Comparison of ENCODE assay signal across 8 cellular contexts in the genomic region with DNA sequence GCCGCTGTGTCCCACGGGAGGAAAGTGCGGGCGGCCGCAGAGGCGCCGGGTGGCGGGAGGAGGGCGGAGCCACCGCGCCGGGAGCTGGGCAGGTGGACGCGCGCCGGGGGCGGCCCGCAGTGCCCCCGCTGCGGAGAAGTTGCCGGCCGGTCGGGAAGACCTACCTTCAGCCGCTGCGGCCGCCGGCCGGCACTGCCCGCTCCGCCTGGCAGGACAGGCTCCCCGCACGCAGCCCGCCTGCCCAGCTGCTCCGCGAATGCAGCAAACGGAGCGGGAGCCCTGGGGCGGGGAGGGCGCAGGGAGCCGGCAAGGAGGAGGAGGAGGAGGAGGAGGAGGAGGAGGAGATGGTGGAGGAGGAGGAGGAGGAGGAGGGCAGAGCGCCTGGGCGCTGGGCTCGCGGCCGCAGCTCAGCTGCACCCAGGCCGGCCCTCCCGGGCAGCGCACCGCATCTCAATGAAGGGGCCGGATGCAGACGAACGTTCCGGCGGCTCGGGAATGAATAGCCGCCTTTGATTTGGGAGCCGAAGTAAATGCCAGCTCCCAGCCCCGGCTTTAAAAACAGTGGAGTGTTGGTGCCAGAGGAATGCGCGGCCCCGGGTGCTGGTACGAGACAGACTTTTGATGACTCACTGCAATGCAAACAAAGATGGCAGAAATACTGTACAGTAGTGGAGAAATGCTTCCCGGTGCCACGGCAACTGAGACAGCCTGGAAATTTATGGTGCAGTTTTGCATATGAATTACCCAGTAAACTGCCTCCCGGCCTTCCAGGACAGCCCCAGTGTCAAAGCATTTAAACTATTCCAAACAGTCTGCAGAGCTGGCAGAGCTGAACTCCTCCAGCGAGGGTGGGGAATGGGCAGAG. TPM values are rescaled to one million over a fixed set of nuclear protein-coding genes. Genes with fewer than 3 reads are reported as not detected.
DNase-seq lines count a peak whose midpoint lies in the region; ATAC-seq, FAIRE-seq and TF ChIP-seq lines count a peak whose summit lies in the region.

No MANE protein-coding gene starts in this region.

- H3K9ac ChIP-seq in GM23248 (peak overlapping the region; percentile 79), GM12878 (ENCODE audit: control insufficient read depth, insufficient read depth, low read length) (no peak overlapping the region)

- no TSS peak for BruUV-seq in GM12878 (replicated peaks; lab: Mats Ljungman, UMichigan)

- H3K27ac ChIP-seq in GM23248 (peak overlapping the region; percentile 67), GM12878 (ENCODE audit: control insufficient read depth, insufficient read depth) (no peak overlapping the region), pancreas (peak overlapping the region; percentile 75 to 81 (median 78))

- peaks cover 23% of the 10 kb centered on the region for H3K4me1 ChIP-seq in GM23248 (ENCODE audit: insufficient read depth)
- no peaks in the 10 kb centered on the region for H3K4me1 ChIP-seq in GM12878 (ENCODE audit: control insufficient read depth, insufficient read depth, low read length)
- peaks cover 13 to 20% (median 16%) of the 10 kb centered on the region in 3 donors for H3K4me1 ChIP-seq in pancreas

- TF ChIP-seq RAD21 in GM12878 (IDR thresholded peaks at IDR 0.05; ENCODE audit: insufficient read depth, low read depth, low read length) = no peak

- CTCF ChIA-PET in AG04449 (lab: Yijun Ruan, JAX) = interaction anchor here (0.9 to 1.5 kb wide), 4 partner anchors 10 to 92 kb away, joined by 3 to 4 read pairs (median 3); no protein-coding TSS in a partner anchor
- CTCF ChIA-PET in GM12878 (lab: Yijun Ruan, JAX) = interaction anchor here (0.7 kb wide), 1 partner anchor 13 kb away, joined by 3 read pairs; no protein-coding TSS in a partner anchor

- H3K4me3 ChIP-seq in AG04449 (ENCODE audit: low read depth, low read length) (peak overlapping the region; percentile 74), GM23248 (peak overlapping the region; percentile 67), GM12878 (no peak overlapping the region), pancreas (peak overlapping the region; percentile 33 to 55 (median 38))

- no peaks in the 10 kb centered on the region for H3K9me2 ChIP-seq in GM23248 (ENCODE audit: insufficient read depth)

- WGBS in GM23248 (ENCODE audit: low coverage in 1 of 2, low lambda C conversion rate in 2 of 2, missing lambda C conversion rate in 2 of 2), 2 experiments = 0 to 1% methylated on average over 29 to 65 of the region's 66 CpGs
- WGBS in GM12878 (ENCODE audit: insufficient coverage, insufficient replicate concordance, low lambda C conversion rate, missing lambda C conversion rate) = 3% methylated on average over 42 of the region's 66 CpGs
- 1% methylated on average over 35 to 66 of the region's 66 CpGs for WGBS in pancreas, 2 donors

- intact Hi-C loops in GM12878 (cut with micrococcal nuclease; ENCODE audit: unreplicated experiment) (no loop called here), pancreas (cut with DNase I) (no loop called here)

- SMC1A ChIA-PET in GM12878 (lab: Charles Lee; ENCODE audit: uncharacterized antibody, unreplicated experiment) = no interaction called here

- H3K79me2 ChIP-seq in GM23248 (ENCODE audit: insufficient read depth) = peaks cover 73% of the 10 kb centered on the region
- no peaks in the 10 kb centered on the region for H3K79me2 ChIP-seq in GM12878 (ENCODE audit: control insufficient read depth, insufficient read depth, low read length)

- in situ Hi-C loops in GM23248 (cut with MboI) (no loop called here), GM12878 (cut with MboI) (no loop called here)

- H2AFZ ChIP-seq in GM23248 (no peak overlapping the region; the same call in 1 of the 2 replicates), GM12878 (ENCODE audit: control insufficient read depth, low read depth, low read length) (no peak overlapping the region)

- DNase-seq in AG04449 (ENCODE audit: low read depth, low spot score) (peak; percentile 93), GM23248 (peak; percentile 95), NCI-H460 (ENCODE audit: extremely low read depth, low read depth) (peak; percentile 91), GM12878 (ENCODE audit: low read depth, low spot score) (no peak), hepatic stellate cell (ENCODE audit: low spot score) (peak; percentile 95), pancreas (peak; percentile 72 to 85 (median 77)), T-helper 9 cell (no peak)

- no peak for FAIRE-seq in GM12878 (lab: Jason Lieb, UNC)
- FAIRE-seq in pancreas (lab: Jason Lieb, UNC) = peak; percentile 90

- POLR2A ChIA-PET in AG04449 (lab: Yijun Ruan, JAX) (interaction anchor here (0.6 to 1.7 kb wide), 6 partner anchors 8 to 854 kb away, joined by 3 to 8 read pairs (median 4); no protein-coding TSS in a partner anchor), GM12878 (lab: Charles Lee) (interaction anchor here (0.6 kb wide), 1 partner anchor 285 kb away, joined by 3 read pairs; no protein-coding TSS in a partner anchor)

- no peak for TF ChIP-seq CTCF in AG04449 (IDR thresholded peaks at IDR 0.05; ENCODE audit: insufficient read depth, low read length, missing control alignments)
- no peak for TF ChIP-seq CTCF in GM12878 (IDR thresholded peaks at IDR 0.05 in 2 of 3, conservative IDR thresholded peaks at IDR 0.05 in 1 of 3; ENCODE audit: control insufficient read depth in 2 of 3, extremely low read depth in 1 of 3, insufficient read depth in 1 of 3, low read depth in 3 of 3, low read length in 3 of 3)
- no peak for TF ChIP-seq CTCF in pancreas (IDR thresholded peaks at IDR 0.05)

- TF ChIP-seq POLR2A in GM12878 (IDR thresholded peaks at IDR 0.05; ENCODE audit: low read depth, low read length) = no peak

- TF ChIP-seq EP300 in GM12878 (IDR thresholded peaks at IDR 0.05; ENCODE audit: borderline replicate concordance in 1 of 2, control insufficient read depth in 1 of 2, low read depth in 2 of 2, low read length in 2 of 2) = no peak

- peak; percentile 17 for ATAC-seq in GM12878
- peak; percentile 81 to 91 (median 86) for ATAC-seq in pancreas
- ATAC-seq in GM21360 (IDR thresholded peaks at IDR 0.05; ENCODE audit: unreplicated experiment) = no peak

- H3K27me3 ChIP-seq in GM23248 (replicated peaks; ENCODE audit: insufficient read depth) (no peaks in the 10 kb centered on the region), GM12878 (replicated peaks in 1 of 2; ENCODE audit: control insufficient read depth in 2 of 2, insufficient read depth in 2 of 2, low read length in 1 of 2) (no peaks in the 10 kb centered on the region), pancreas (no peaks in the 10 kb centered on the region)

- no peaks in the 10 kb centered on the region for H4K20me1 ChIP-seq in GM23248 (ENCODE audit: insufficient read depth)
- peaks cover 4% of the 10 kb centered on the region; the same call in 1 of the 2 replicates for H4K20me1 ChIP-seq in GM12878 (ENCODE audit: control insufficient read depth, insufficient read depth)

- H3F3A ChIP-seq in GM23248 (ENCODE audit: insufficient read depth) = no peaks in the 10 kb centered on the region

- RAD21 ChIA-PET in GM12878 (lab: Charles Lee; ENCODE audit: unreplicated experiment) = interaction anchor here (0.6 kb wide), 2 partner anchors 54 to 771 kb away, joined by 3 read pairs; no protein-coding TSS in a partner anchor

- no peaks in the 10 kb centered on the region for H3K9me3 ChIP-seq in GM23248 (ENCODE audit: low read depth)
- H3K9me3 ChIP-seq in GM12878 (replicated peaks; ENCODE audit: control insufficient read depth, insufficient read depth, low read length) = no peaks in the 10 kb centered on the region
- H3K9me3 ChIP-seq in pancreas = no peaks in the 10 kb centered on the region

- H3K36me3 ChIP-seq in GM23248 (ENCODE audit: low read depth) (no peaks in the 10 kb centered on the region), GM12878 (ENCODE audit: control insufficient read depth in 2 of 2, insufficient read depth in 2 of 2, low read length in 1 of 2) (peaks cover 0 to 4% of the 10 kb centered on the region in 2 experiments; a peak in 2 of 4 replicates), pancreas (peaks cover 0 to 7% (median 0%) of the 10 kb centered on the region in 3 donors)

- H3K4me2 ChIP-seq in GM23248 (ENCODE audit: unreplicated experiment) = peak overlapping the region; percentile 82
- peak overlapping the region; percentile 33 for H3K4me2 ChIP-seq in GM12878 (ENCODE audit: control insufficient read depth, insufficient read depth)

TF ChIP-seq in GM12878, 131 proteins besides CTCF, POLR2A, EP300 and RAD21 (continues in another document):
- no peak for TF ChIP-seq NBN (IDR thresholded peaks at IDR 0.05)
- no peak for TF ChIP-seq NR2C2 (IDR thresholded peaks at IDR 0.05; ENCODE audit: borderline replicate concordance, control insufficient read depth, insufficient read length, low read depth)
- TF ChIP-seq MYB (IDR thresholded peaks at IDR 0.05; ENCODE audit: borderline replicate concordance, low read depth, low read length) = no peak
- TF ChIP-seq MEF2A (IDR thresholded peaks at IDR 0.05; ENCODE audit: insufficient read depth, low read depth, low read length) = no peak
- no peak for TF ChIP-seq SIN3A (IDR thresholded peaks at IDR 0.05; ENCODE audit: low read depth, low read length)

RNA-seq across cellular contexts. Expression of a gene that starts 43.3 kb away (rescaled TPM):
- 30.7 and 35.9 TPM in 2 replicates for total RNA-seq in GM23248 (2014; rRNA removed; shearing (Covaris generic))
- polyA plus RNA-seq in GM23248 (2016; fragmentation: Nextera tagmentation; extraction: Ambion mirVana) (5.2 and 5.3 TPM in 2 replicates), GM12878 (2011; rRNA removed) (3.5 and 5.4 TPM in 2 replicates), GM12878 (2014; fragmentation: Illumina TruSeq; extraction: Trizol) (2.0 and 3.1 TPM in 2 replicates), GM12878 (2014; fragmentation: Nextera tagmentation; extraction: Ambion mirVana) (1 to 10 TPM in 1 of 2 experiments, under 1 TPM in 1; 0.66 to 1.0 TPM), GM12878 (2014; rRNA removed) (7.5 and 9.4 TPM in 2 replicates), GM12878 (2016; fragmentation: Nextera tagmentation; extraction: Ambion mirVana) (1 to 10 TPM; 2.7 to 2.9 TPM), pancreas (1 to 10 TPM; 4.3 to 5.5 TPM)
- 26.1 and 27.0 TPM in 2 replicates for total RNA-seq in NCI-H460 (2014; rRNA removed; shearing (Covaris generic))
- 26.3 and 29.5 TPM in 2 replicates for polyA plus RNA-seq in NCI-H460 (2014; cell fraction: nucleus; rRNA removed)
- total RNA-seq in GM12878 (2013; cell fraction: nucleolus; rRNA removed) = 11.9 and 13.5 TPM in 2 replicates
- total RNA-seq in GM12878 (2014; rRNA removed) (7.9 and 9.1 TPM in 2 replicates), GM12878 (2014; rRNA removed; fragmentation: Illumina TruSeq; extraction: Trizol) (3.5 and 3.8 TPM in 2 replicates), GM12878 (2021) (14.2 and 14.7 TPM in 2 replicates), pancreas (10 to 100 TPM in 2 of 6 donors, 1 to 10 TPM in 4; 6.8 to 12.4 (median 8.9) TPM)
- polyA plus RNA-seq in GM12878 (2011; ENCODE audit: low read depth) = 1.1 TPM
- polyA plus RNA-seq in GM12878 (2011; cell fraction: cytosol; rRNA removed) = 7.9 and 9.6 TPM in 2 replicates
- 15.3 and 20.7 TPM in 2 replicates for polyA plus RNA-seq in GM12878 (2011; cell fraction: nucleus; rRNA removed)
- polyA plus RNA-seq in GM12878 (2012) = 3.8 and 4.4 TPM in 2 replicates
- polyA minus RNA-seq in GM12878 (2011; rRNA and poly(A)+ RNA removed) = 11.8 and 12.6 TPM in 2 replicates
- polyA minus RNA-seq in GM12878 (2011; cell fraction: cytosol; rRNA and poly(A)+ RNA removed) = 7.3 and 9.0 TPM in 2 replicates
- polyA minus RNA-seq in GM12878 (2011; cell fraction: nucleus; rRNA and poly(A)+ RNA removed) = 3.5 and 7.1 TPM in 2 replicates

Comparison
In these comparisons a context has a peak if more than half of its experiments do, and no peak if none do; other contexts are left out.
1. DNase-seq: peak in AG04449 (single experiment), GM23248 (single experiment), NCI-H460 (single experiment), hepatic stellate cell (single experiment) and pancreas (6 of 6); none in GM12878 (single experiment) and T-helper 9 cell (single experiment).